Comparison of ENCODE assay signal across 12 cellular contexts in the genomic region with DNA sequence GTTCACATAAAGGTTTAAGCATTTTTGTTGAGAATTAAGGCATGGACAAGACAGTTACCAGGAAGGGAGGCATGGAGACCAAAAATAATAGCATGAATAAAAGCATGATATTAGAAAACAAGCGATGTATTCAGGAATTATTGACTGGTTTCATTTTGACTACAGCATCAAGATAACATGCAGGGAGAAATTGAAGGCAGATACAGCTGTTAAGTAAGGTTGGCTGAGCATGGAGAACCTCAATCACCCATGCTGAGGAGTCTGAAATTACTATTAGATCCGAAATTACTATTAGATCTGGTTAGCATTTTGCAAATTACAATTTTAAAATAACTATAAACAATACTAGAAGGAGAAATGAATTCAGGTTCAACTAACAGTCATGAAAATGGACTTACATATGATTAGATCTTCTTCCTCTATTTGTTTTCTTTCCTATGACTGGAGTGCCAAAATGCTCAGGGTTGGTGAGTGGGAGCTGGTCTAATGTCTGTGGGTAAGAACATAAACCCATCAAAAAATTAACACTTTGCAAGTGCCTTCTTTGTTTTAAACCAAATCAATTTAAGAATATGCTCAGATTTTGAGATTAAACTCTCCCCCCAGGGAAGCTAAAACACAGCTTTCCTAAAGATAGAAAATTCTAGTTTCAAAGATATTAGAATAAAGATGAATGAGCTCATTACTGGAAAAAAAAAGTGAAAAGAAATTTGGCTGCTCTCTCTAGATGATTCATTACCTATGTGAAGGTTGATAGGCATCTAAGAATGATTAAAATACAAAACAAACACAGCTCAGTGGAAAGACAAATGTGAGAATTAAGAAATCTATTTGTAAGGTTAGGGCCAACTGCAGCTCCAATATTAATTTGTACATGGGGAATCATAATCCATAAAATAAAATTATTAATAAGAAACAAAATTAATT.
DNase-seq lines count a peak whose midpoint lies in the region; ATAC-seq and TF ChIP-seq lines count a peak whose summit lies in the region.
"Had no signal": no experiment of that assay in that cellular context is flagged by ENCODE, and none has a peak within 500 bp of the region (broad histone marks: within the 10 kb centered on the region; RNA-seq: fewer than 3 reads in every experiment).

No MANE protein-coding gene starts in this region.

- H3K4me1 Mint-ChIP-seq in CD4-positive, alpha-beta T cell (ENCODE audit: low read depth) = peaks cover 51% of the 10 kb centered on the region

- intact Hi-C loops in CD4-positive, alpha-beta T cell (cut with DNase I, micrococcal nuclease) = no loop called here

- H3K36me3 Mint-ChIP-seq in CD4-positive, alpha-beta T cell (ENCODE audit: low read depth) = peaks cover 71% of the 10 kb centered on the region

- in situ Hi-C loops in G401 (cut with HindIII; ENCODE audit: low sequenced_read_pairs) (no loop called here), brain microvascular endothelial cell (cut with HindIII; ENCODE audit: low pct_ligation_motif_present, low sequenced_read_pairs) (no loop called here)

- peaks cover 7% of the 10 kb centered on the region for H3K36me3 ChIP-seq in ectodermal cell (ENCODE audit: control insufficient read depth, insufficient read depth, low read length)
- H3K36me3 ChIP-seq in brain microvascular endothelial cell (replicated peaks) = no peaks in the 10 kb centered on the region

- no peak for TF ChIP-seq CTCF in CD4-positive, alpha-beta T cell (IDR thresholded peaks at IDR 0.05)
- TF ChIP-seq CTCF in brain microvascular endothelial cell (IDR thresholded peaks at IDR 0.05; ENCODE audit: low read depth, low read length, missing control alignments) = no peak

- DNase-seq in CD4-positive, alpha-beta T cell = no peak
- peak; percentile 17 for DNase-seq in MV-4-11 (lab: John Stamatoyannopoulos, UW)
- no peak for DNase-seq in G401 (ENCODE audit: low spot score)
- DNase-seq in activated effector memory CD4-positive, alpha-beta T cell treated with anti-CD3 and anti-CD28 coated beads, Interleukin-2, amount 50 U/mL, for 16 hours = no peak
- DNase-seq in brain microvascular endothelial cell = no peak
- DNase-seq: DMS 273 treated with DMSO at 0.1 percent for 48 hours, NCI-H2081, retina had no signal

- H3K27me3 ChIP-seq in CD4-positive, alpha-beta T cell (ENCODE audit: control insufficient read depth, insufficient read depth, low read length) = no peaks in the 10 kb centered on the region
- no peaks in the 10 kb centered on the region for H3K27me3 ChIP-seq in ectodermal cell (ENCODE audit: control insufficient read depth, insufficient read depth, low read length, poor library complexity, severe bottlenecking)
- H3K27me3 ChIP-seq in brain microvascular endothelial cell (replicated peaks) = no peaks in the 10 kb centered on the region

- POLR2A ChIA-PET in CD4-positive, alpha-beta T cell (lab: Charles Lee) = interaction anchor here (1.1 kb wide), 1 partner anchor 80 kb away, joined by 3 read pairs; no protein-coding TSS in a partner anchor

- H3K4me1 ChIP-seq in ectodermal cell (ENCODE audit: control insufficient read depth, insufficient read depth, low read length) = no peaks in the 10 kb centered on the region

- peak overlapping the region; percentile 8 for H3K27ac Mint-ChIP-seq in CD4-positive, alpha-beta T cell
- H3K27ac Mint-ChIP-seq: type B pancreatic cell had no signal

- no peaks in the 10 kb centered on the region for H3K9me3 Mint-ChIP-seq in CD4-positive, alpha-beta T cell
- H3K9me3 Mint-ChIP-seq: type B pancreatic cell had no signal

- 97 to 100% methylated on average over 1 to 2 of the region's 2 CpGs for WGBS in ectodermal cell, 2 experiments

- H3K27ac ChIP-seq in CD4-positive, alpha-beta T cell (ENCODE audit: low read depth, low read length) = no peak overlapping the region
- peak overlapping the region; percentile 16 for H3K27ac ChIP-seq in ectodermal cell (ENCODE audit: insufficient read depth, low read depth, low read length, poor library complexity, severe bottlenecking)
- no peak overlapping the region for H3K27ac ChIP-seq in brain microvascular endothelial cell

- no peak overlapping the region for H3K4me3 ChIP-seq in ectodermal cell (ENCODE audit: insufficient read depth, low read depth, low read length)
- no peak overlapping the region for H3K4me3 ChIP-seq in brain microvascular endothelial cell (ENCODE audit: low read depth, low read length)

- no peaks in the 10 kb centered on the region for H3K9me3 ChIP-seq in CD4-positive, alpha-beta T cell (ENCODE audit: control insufficient read depth, low read length)
- H3K9me3 ChIP-seq in ectodermal cell (ENCODE audit: control insufficient read depth, low read length) = no peaks in the 10 kb centered on the region

- CTCF ChIA-PET in CD4-positive, alpha-beta T cell (lab: Charles Lee) = no interaction called here

- no peaks in the 10 kb centered on the region for H3K27me3 Mint-ChIP-seq in CD4-positive, alpha-beta T cell
- H3K27me3 Mint-ChIP-seq: type B pancreatic cell had no signal

- no peak for ATAC-seq in CD4-positive, alpha-beta T cell (ENCODE audit: poor library complexity)
- ATAC-seq in GM18502 (IDR thresholded peaks at IDR 0.05; ENCODE audit: poor library complexity, unreplicated experiment) (peak; percentile 73), GM19023 (IDR thresholded peaks at IDR 0.05; ENCODE audit: unreplicated experiment) (no peak)

- peak overlapping the region; percentile 5 for H3K4me3 Mint-ChIP-seq in CD4-positive, alpha-beta T cell
- H3K4me3 Mint-ChIP-seq: type B pancreatic cell had no signal
